Comparison of ENCODE assay signal across 3 cellular contexts in the genomic region with DNA sequence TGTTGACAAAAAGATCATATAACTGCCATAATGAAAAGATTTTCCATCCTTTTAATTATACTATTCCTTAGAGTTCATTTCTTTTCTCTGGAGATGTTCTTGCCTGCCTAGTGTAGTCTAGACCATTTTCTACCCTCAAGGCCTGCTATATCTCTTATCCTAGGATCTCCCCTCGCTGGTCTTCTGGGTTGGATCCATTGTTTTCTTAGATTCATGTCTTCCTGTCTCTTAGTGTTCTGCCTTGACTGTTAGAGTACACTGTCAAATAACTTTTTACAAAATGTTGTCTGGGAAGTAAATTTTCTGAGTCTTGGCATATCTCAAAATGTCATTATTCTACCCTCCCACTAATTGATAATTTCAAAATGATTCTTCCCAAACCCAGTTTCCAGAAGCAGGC.
"Had no signal": no experiment of that assay in that cellular context is flagged by ENCODE, and none has a peak within 500 bp of the region (broad histone marks: within the 10 kb centered on the region; RNA-seq: fewer than 3 reads in every experiment).

No MANE protein-coding gene starts in this region.

- H3K4me3 ChIP-seq: GM12878 had no signal

- DNase-seq: GDM1, GF-D8 had no signal

- ATAC-seq: GM12878 had no signal
